In the genomic region with DNA sequence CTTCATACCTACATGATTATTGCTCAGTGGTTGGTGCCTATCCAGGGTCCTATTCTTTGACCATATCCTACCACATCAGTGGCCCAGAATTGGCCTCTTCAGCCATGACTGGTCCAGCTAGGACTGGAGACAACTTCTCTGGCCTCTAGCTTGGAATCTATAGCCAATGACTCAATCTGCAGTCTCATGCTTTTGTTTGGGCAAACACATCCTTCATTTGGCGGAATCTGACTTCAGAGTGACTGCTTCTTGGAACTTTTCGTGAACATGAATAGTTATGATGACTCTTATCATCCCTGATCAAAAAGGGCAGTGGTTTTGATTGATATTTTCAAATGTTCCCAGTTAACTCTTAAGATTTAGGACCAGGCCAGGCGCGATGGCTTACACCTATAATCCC, we compare ENCODE assay signal across 1 cellular context.
TF ChIP-seq lines count a peak whose summit lies in the region.

No MANE protein-coding gene starts in this region.

TF ChIP-seq in SK-N-SH treated with all-trans-retinoic acid at 6 μM for 48 hours, 23 proteins besides CTCF, POLR2A, EP300 and RAD21 (continued from another document):
- TF ChIP-seq, protein P1, sequence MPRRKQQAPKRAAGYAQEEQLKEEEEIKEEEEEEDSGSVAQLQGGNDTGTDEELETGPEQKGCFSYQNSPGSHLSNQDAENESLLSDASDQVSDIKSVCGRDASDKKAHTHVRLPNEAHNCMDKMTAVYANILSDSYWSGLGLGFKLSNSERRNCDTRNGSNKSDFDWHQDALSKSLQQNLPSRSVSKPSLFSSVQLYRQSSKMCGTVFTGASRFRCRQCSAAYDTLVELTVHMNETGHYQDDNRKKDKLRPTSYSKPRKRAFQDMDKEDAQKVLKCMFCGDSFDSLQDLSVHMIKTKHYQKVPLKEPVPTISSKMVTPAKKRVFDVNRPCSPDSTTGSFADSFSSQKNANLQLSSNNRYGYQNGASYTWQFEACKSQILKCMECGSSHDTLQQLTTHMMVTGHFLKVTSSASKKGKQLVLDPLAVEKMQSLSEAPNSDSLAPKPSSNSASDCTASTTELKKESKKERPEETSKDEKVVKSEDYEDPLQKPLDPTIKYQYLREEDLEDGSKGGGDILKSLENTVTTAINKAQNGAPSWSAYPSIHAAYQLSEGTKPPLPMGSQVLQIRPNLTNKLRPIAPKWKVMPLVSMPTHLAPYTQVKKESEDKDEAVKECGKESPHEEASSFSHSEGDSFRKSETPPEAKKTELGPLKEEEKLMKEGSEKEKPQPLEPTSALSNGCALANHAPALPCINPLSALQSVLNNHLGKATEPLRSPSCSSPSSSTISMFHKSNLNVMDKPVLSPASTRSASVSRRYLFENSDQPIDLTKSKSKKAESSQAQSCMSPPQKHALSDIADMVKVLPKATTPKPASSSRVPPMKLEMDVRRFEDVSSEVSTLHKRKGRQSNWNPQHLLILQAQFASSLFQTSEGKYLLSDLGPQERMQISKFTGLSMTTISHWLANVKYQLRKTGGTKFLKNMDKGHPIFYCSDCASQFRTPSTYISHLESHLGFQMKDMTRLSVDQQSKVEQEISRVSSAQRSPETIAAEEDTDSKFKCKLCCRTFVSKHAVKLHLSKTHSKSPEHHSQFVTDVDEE (CRISPR knock-in tag; IDR thresholded peaks at IDR 0.05) = no peak
- TF ChIP-seq RARB (CRISPR knock-in tag; IDR thresholded peaks at IDR 0.05) (no peak), PPARA (CRISPR knock-in tag; IDR thresholded peaks at IDR 0.05; ENCODE audit: borderline replicate concordance) (no peak), ISL1 (CRISPR knock-in tag; IDR thresholded peaks at IDR 0.05) (no peak), ZFP3 (CRISPR knock-in tag; IDR thresholded peaks at IDR 0.05) (no peak)
- TF ChIP-seq, protein P2, sequence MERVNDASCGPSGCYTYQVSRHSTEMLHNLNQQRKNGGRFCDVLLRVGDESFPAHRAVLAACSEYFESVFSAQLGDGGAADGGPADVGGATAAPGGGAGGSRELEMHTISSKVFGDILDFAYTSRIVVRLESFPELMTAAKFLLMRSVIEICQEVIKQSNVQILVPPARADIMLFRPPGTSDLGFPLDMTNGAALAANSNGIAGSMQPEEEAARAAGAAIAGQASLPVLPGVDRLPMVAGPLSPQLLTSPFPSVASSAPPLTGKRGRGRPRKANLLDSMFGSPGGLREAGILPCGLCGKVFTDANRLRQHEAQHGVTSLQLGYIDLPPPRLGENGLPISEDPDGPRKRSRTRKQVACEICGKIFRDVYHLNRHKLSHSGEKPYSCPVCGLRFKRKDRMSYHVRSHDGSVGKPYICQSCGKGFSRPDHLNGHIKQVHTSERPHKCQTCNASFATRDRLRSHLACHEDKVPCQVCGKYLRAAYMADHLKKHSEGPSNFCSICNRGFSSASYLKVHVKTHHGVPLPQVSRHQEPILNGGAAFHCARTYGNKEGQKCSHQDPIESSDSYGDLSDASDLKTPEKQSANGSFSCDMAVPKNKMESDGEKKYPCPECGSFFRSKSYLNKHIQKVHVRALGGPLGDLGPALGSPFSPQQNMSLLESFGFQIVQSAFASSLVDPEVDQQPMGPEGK (CRISPR knock-in tag; IDR thresholded peaks at IDR 0.05; ENCODE audit: borderline replicate concordance) = no peak
